Comparison of ENCODE assay signal across 20 cellular contexts in the genomic region with DNA sequence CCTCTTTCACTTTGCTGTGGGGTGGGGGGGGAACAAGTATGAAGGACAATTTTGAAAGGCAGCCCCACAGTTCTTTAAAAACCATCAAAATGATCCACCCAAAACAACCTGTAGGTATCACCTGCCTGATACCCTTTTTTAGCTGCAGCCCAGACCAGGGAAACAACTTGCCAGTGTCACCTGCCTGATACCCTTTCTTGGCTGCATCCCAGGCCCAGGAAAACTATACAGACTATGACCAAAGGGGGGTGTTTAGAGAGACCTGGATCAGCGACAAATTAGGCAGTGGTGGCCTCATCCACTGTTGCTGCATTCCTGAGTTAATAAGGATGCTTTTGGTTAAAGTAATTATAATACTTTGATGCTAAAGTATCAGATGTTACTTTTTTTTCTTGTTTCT.
DNase-seq lines count a peak whose midpoint lies in the region; ATAC-seq, FAIRE-seq and TF ChIP-seq lines count a peak whose summit lies in the region.
"Had no signal": no experiment of that assay in that cellular context is flagged by ENCODE, and none has a peak within 500 bp of the region (broad histone marks: within the 10 kb centered on the region; RNA-seq: fewer than 3 reads in every experiment).

No MANE protein-coding gene starts in this region.

- no peak for FAIRE-seq in GM12892 (lab: Jason Lieb, UNC)

- H3K27me3 ChIP-seq in body of pancreas = no peaks in the 10 kb centered on the region
- H3K27me3 ChIP-seq in esophagus muscularis mucosa = no peaks in the 10 kb centered on the region
- H3K27me3 ChIP-seq: SJSA1 had no signal

- TF ChIP-seq CTCF in body of pancreas (IDR thresholded peaks at IDR 0.05) (peak in 2 of 7 experiments; percentile 3 to 29), esophagus muscularis mucosa (IDR thresholded peaks at IDR 0.05) (no peak)

- no peak for TF ChIP-seq EP300 in esophagus muscularis mucosa (IDR thresholded peaks at IDR 0.05)

- TF ChIP-seq POLR2A in body of pancreas (IDR thresholded peaks at IDR 0.05) (no peak), GM12892 (IDR thresholded peaks at IDR 0.05; ENCODE audit: low read depth, low read length) (no peak), esophagus muscularis mucosa (IDR thresholded peaks at IDR 0.05; ENCODE audit: low read depth) (no peak)

- DNase-seq in DMS79 treated with DMSO at 0.1 percent for 48 hours (lab: John Stamatoyannopoulos, UW) (peak; percentile 8), DMS79 (lab: John Stamatoyannopoulos, UW) (no peak), NCI-H69 (lab: John Stamatoyannopoulos, UW) (peak; percentile 4), body of pancreas (peak; percentile 42 to 83 (median 56)), sciatic nerve (ENCODE audit: low spot score) (no peak), GM12892 (ENCODE audit: insufficient read length) (no peak), esophagus muscularis mucosa (ENCODE audit: extremely low spot score) (no peak)
- DNase-seq: Calu3; KBM-7; MV-4-11; NCI-H2029 treated with DMSO at 0.1 percent for 48 hours; NCI-H345; NCI-H510A treated with DMSO at 0.1 percent for 48 hours; NCI-H748 treated with DMSO at 0.1 percent for 48 hours; NK-92 treated with Interleukin-12 subunit alpha and Interleukin-12 subunit beta, amount 100 ng/mL, for 24 hours; PC-3 had no signal

- H3K9me3 ChIP-seq in body of pancreas = no peaks in the 10 kb centered on the region
- no peaks in the 10 kb centered on the region for H3K9me3 ChIP-seq in esophagus muscularis mucosa
- H3K9me3 ChIP-seq: SJSA1 had no signal

- H3K4me1 ChIP-seq in body of pancreas (peaks cover 6% of the 10 kb centered on the region), esophagus muscularis mucosa (no peaks in the 10 kb centered on the region)
- H3K4me1 ChIP-seq: SJSA1 had no signal

- ATAC-seq in body of pancreas (no peak), sciatic nerve (no peak)
- ATAC-seq: HCT116, PC-3 had no signal

- H3K36me3 ChIP-seq in body of pancreas (replicated peaks in 1 of 2; ENCODE audit: insufficient read depth in 1 of 2, low read depth in 2 of 2) = no peaks in the 10 kb centered on the region
- H3K36me3 ChIP-seq in esophagus muscularis mucosa = peaks cover 0 to 62% (median 25%) of the 10 kb centered on the region in 4 donors

- intact Hi-C loops in body of pancreas (cut with DNase I) (no loop called here), sciatic nerve (cut with DNase I) (no loop called here), esophagus muscularis mucosa (cut with DNase I) (no loop called here)

- H3K4me3 ChIP-seq in body of pancreas (no peak overlapping the region), esophagus muscularis mucosa (no peak overlapping the region)
- H3K4me3 ChIP-seq: SJSA1 had no signal

- H3K27ac ChIP-seq in body of pancreas = peak overlapping the region in 1 of 4 donors; percentile 33
- H3K27ac ChIP-seq in esophagus muscularis mucosa (replicated peaks in 1 of 4) = no peak overlapping the region
- H3K27ac ChIP-seq: 22Rv1, C4-2B, SJSA1 had no signal

- WGBS in body of pancreas, 2 donors = 32 to 33% methylated on average over 1 of the region's 1 CpG
- WGBS in esophagus muscularis mucosa = 90% methylated on average over 1 of the region's 1 CpG

Comparison
In these comparisons a context has a peak if more than half of its experiments do, and no peak if none do; other contexts are left out.
1. DNase-seq: peak in DMS79 treated with DMSO at 0.1 percent for 48 hours (single experiment), NCI-H69 (single experiment) and body of pancreas (4 of 4); none in DMS79 (single experiment), sciatic nerve (single experiment), GM12892 (single experiment) and esophagus muscularis mucosa (single experiment).